In genomic region chr12:110256780-110257431, GRCh38 we compare ENCODE assay signal across 13 cellular contexts. TPM values are rescaled to one million over a fixed set of nuclear protein-coding genes. Genes with fewer than 3 reads are reported as not detected.
DNase-seq lines count a peak whose midpoint lies in the region; FAIRE-seq and TF ChIP-seq lines count a peak whose summit lies in the region.
"Had no signal": no experiment of that assay in that cellular context is flagged by ENCODE, and none has a peak within 500 bp of the region (broad histone marks: within the 10 kb centered on the region; RNA-seq: fewer than 3 reads in every experiment).

No MANE protein-coding gene starts in this region.

- no peaks in the 10 kb centered on the region for H3K36me3 Mint-ChIP-seq in dendritic cell treated with granulocyte-macrophage colony-stimulating factor and Interleukin-4, amounts not matched to agents 40 ng/mL and 50 ng/mL, for 4 days (ENCODE audit: low read depth)

- H3K36me3 ChIP-seq in mesodermal cell (ENCODE audit: control insufficient read depth, insufficient read depth, low read length) = no peaks in the 10 kb centered on the region
- no peaks in the 10 kb centered on the region for H3K36me3 ChIP-seq in thyroid gland
- H3K36me3 ChIP-seq in hepatocyte (replicated peaks; ENCODE audit: insufficient read depth, low read depth) = no peaks in the 10 kb centered on the region

- no peaks in the 10 kb centered on the region for H3K27me3 ChIP-seq in thyroid gland
- H3K27me3 ChIP-seq in hepatocyte = no peaks in the 10 kb centered on the region

- H3K27me3 Mint-ChIP-seq in dendritic cell treated with granulocyte-macrophage colony-stimulating factor and Interleukin-4, amounts not matched to agents 40 ng/mL and 50 ng/mL, for 4 days = no peaks in the 10 kb centered on the region
- H3K27me3 Mint-ChIP-seq: activated CD4-positive, alpha-beta memory T cell treated with anti-CD3 and anti-CD28 coated beads, Interleukin-2, amount 10 ng/mL, durations not matched to agents 7 days and 5 days had no signal

- H3K9me3 ChIP-seq in mesodermal cell (ENCODE audit: control insufficient read depth, low read length) (no peaks in the 10 kb centered on the region), thyroid gland (no peaks in the 10 kb centered on the region), hepatocyte (ENCODE audit: low read depth) (no peaks in the 10 kb centered on the region)

- H3K27ac ChIP-seq in mesodermal cell (ENCODE audit: low read depth, low read length, severe bottlenecking) (peak overlapping the region; percentile 5), thyroid gland (peak overlapping the region in 1 of 3 donors; percentile 13), hepatocyte (no peak overlapping the region)

- H3K9me3 Mint-ChIP-seq in dendritic cell treated with granulocyte-macrophage colony-stimulating factor and Interleukin-4, amounts not matched to agents 40 ng/mL and 50 ng/mL, for 4 days = no peaks in the 10 kb centered on the region
- H3K9me3 Mint-ChIP-seq: activated CD4-positive, alpha-beta memory T cell treated with anti-CD3 and anti-CD28 coated beads, Interleukin-2, amount 10 ng/mL, durations not matched to agents 7 days and 5 days had no signal

- H4K20me1 ChIP-seq in hepatocyte (ENCODE audit: insufficient read depth, poor library complexity, severe bottlenecking) = no peaks in the 10 kb centered on the region

- intact Hi-C loops in dendritic cell treated with granulocyte-macrophage colony-stimulating factor and Interleukin-4, amounts not matched to agents 40 ng/mL and 50 ng/mL, for 4 days (cut with micrococcal nuclease) = loop anchor here (2.0 kb wide), 1 partner anchor 24 kb away; the partner anchor contains the start of gene ATP2A2
- intact Hi-C loops in thyroid gland (cut with DNase I) = no loop called here

- H3K9me2 ChIP-seq in hepatocyte (replicated peaks; ENCODE audit: insufficient read depth) = no peaks in the 10 kb centered on the region

- no peak for FAIRE-seq in H54 (lab: Jason Lieb, UNC)

- H3K4me3 Mint-ChIP-seq in dendritic cell treated with granulocyte-macrophage colony-stimulating factor and Interleukin-4, amounts not matched to agents 40 ng/mL and 50 ng/mL, for 4 days = peak overlapping the region; percentile 37
- H3K4me3 Mint-ChIP-seq: activated CD4-positive, alpha-beta memory T cell treated with anti-CD3 and anti-CD28 coated beads, Interleukin-2, amount 10 ng/mL, durations not matched to agents 7 days and 5 days had no signal

- DNase-seq in NOMO-1 (lab: John Stamatoyannopoulos, UW; ENCODE audit: unreplicated experiment in 2 of 2) (peak; percentile 62 to 91), thyroid gland (peak; percentile 43 to 49), NCI-H345 (lab: John Stamatoyannopoulos, UW) (no peak), hepatocyte (ENCODE audit: low spot score) (no peak), H54 (ENCODE audit: insufficient read length, low spot score) (no peak)
- DNase-seq in activated CD8-positive, alpha-beta memory T cell treated with anti-CD3 and anti-CD28 coated beads, Interleukin-2, amount 50 U/mL, for 48 hours = no peak
- DNase-seq: activated CD4-positive, alpha-beta memory T cell treated with anti-CD3 and anti-CD28 coated beads, Interleukin-2, amount 10 ng/mL, durations not matched to agents 7 days and 5 days; DND-41; H7; kidney glomerular epithelial cell; NCI-H2107 had no signal

- H3K27ac Mint-ChIP-seq in dendritic cell treated with granulocyte-macrophage colony-stimulating factor and Interleukin-4, amounts not matched to agents 40 ng/mL and 50 ng/mL, for 4 days = peak overlapping the region; percentile 85
- H3K27ac Mint-ChIP-seq: activated CD4-positive, alpha-beta memory T cell treated with anti-CD3 and anti-CD28 coated beads, Interleukin-2, amount 10 ng/mL, durations not matched to agents 7 days and 5 days had no signal

- peaks cover 26% of the 10 kb centered on the region for H3K4me1 Mint-ChIP-seq in dendritic cell treated with granulocyte-macrophage colony-stimulating factor and Interleukin-4, amounts not matched to agents 40 ng/mL and 50 ng/mL, for 4 days (ENCODE audit: low read depth)
- H3K4me1 Mint-ChIP-seq: activated CD4-positive, alpha-beta memory T cell treated with anti-CD3 and anti-CD28 coated beads, Interleukin-2, amount 10 ng/mL, durations not matched to agents 7 days and 5 days had no signal

- WGBS in mesodermal cell (ENCODE audit: insufficient coverage in 2 of 2), 2 experiments = 87 to 93% methylated on average over 7 to 10 of the region's 12 CpGs
- WGBS in thyroid gland, 2 donors = 49 to 70% methylated on average over 12 of the region's 12 CpGs
- WGBS in hepatocyte (ENCODE audit: low lambda C conversion rate, missing lambda C conversion rate) = 70% methylated on average over 12 of the region's 12 CpGs

- H3K4me2 ChIP-seq in hepatocyte = no peak overlapping the region

- TF ChIP-seq CTCF in thyroid gland (IDR thresholded peaks at IDR 0.05) (no peak), hepatocyte (IDR thresholded peaks at IDR 0.05; ENCODE audit: poor library complexity) (no peak)

- H2AFZ ChIP-seq in hepatocyte = no peak overlapping the region

- H3K4me3 ChIP-seq in mesodermal cell (ENCODE audit: extremely low read depth, insufficient read depth, low read length, poor library complexity, severe bottlenecking) (no peak overlapping the region), thyroid gland (replicated peaks in 1 of 3) (no peak overlapping the region), hepatocyte (no peak overlapping the region)

- H3K4me1 ChIP-seq in mesodermal cell (ENCODE audit: control insufficient read depth, insufficient read depth, low read length, poor library complexity, severe bottlenecking) (no peaks in the 10 kb centered on the region), thyroid gland (peaks cover 0 to 8% of the 10 kb centered on the region in 2 donors), hepatocyte (ENCODE audit: insufficient read depth) (no peaks in the 10 kb centered on the region)

- TF ChIP-seq POLR2A in thyroid gland (IDR thresholded peaks at IDR 0.05) = no peak
- no peak for TF ChIP-seq POLR2A in H54 (IDR thresholded peaks at IDR 0.05; ENCODE audit: low read depth, low read length)

- H3K79me2 ChIP-seq in hepatocyte = no peaks in the 10 kb centered on the region

RNA-seq across cellular contexts. Expression of gene ATP2A2, which starts 24.1 kb away (rescaled TPM):
- 153 TPM for polyA plus RNA-seq in mesodermal cell (2013, experiment 1 of 2)
- polyA plus RNA-seq in mesodermal cell (2013, experiment 2 of 2) = 141 TPM
- total RNA-seq in thyroid gland = 100 to 1,000 TPM; 126 to 220 (median 174) TPM
- 97.9 and 126 TPM in 2 replicates for total RNA-seq in hepatocyte
- 60.2 and 68.2 TPM in 2 replicates for polyA plus RNA-seq in hepatocyte

Comparison
In these comparisons a context has a peak if more than half of its experiments do, and no peak if none do; other contexts are left out.
1. DNase-seq: peak in NOMO-1 (2 of 2) and thyroid gland (2 of 2); none in NCI-H345 (single experiment), hepatocyte (single experiment), activated CD8-positive, alpha-beta memory T cell treated with anti-CD3 and anti-CD28 coated beads, Interleukin-2, amount 50 U/mL, for 48 hours (single experiment) and H54 (single experiment).